ENCODE assay signal across 1 cellular context in the genomic region with DNA sequence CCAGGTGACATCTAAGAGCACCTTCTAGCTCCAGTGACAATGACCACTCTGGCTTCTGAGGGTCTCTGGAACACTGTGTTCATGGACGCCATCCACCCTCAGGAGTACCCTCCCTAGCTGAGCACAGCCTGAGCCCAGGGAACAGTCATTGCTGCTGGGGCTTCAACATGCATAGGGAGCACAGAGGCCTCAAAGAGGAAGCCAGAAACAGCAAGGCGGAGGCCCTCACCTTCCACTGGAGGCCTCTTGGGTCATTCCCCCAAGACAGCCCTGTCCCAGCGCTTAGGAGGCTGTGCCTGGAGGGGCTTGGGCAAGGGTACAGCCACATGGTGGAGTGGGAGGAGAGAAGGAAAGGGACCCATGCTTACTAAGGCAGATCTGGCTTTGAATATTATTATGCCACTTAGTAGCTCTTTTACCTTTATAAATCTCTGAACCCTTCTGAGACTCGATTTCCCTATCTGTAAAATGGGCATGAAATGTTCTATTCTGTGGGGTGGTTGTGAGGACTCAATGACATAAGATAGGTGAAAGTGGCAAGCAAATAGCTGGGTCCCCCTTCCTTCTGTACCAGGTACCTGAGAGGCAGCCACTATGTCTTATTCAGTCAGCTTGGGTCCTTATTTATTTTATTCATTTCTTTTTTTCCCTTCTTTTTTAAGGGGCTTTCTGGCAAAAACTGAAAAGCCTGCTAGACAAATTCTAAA.
TF ChIP-seq lines count a peak whose summit lies in the region.

No MANE protein-coding gene starts in this region.

TF ChIP-seq in HepG2, 621 proteins besides CTCF, POLR2A, EP300 and RAD21:
- TF ChIP-seq MAFF (IDR thresholded peaks at IDR 0.05; ENCODE audit: low read depth, low read length) (no peak), KDM6A (CRISPR knock-in tag; IDR thresholded peaks at IDR 0.05; ENCODE audit: low read depth) (no peak), ZNF879 (CRISPR knock-in tag; IDR thresholded peaks at IDR 0.05) (no peak), ZNF629 (CRISPR knock-in tag; conservative IDR thresholded peaks at IDR 0.05) (0 out of 2 replicates have a peak, but pooled peaks have one; percentile 5), ZNF383 (CRISPR knock-in tag; IDR thresholded peaks at IDR 0.05; ENCODE audit: borderline replicate concordance) (no peak), ZNF468 (CRISPR knock-in tag; IDR thresholded peaks at IDR 0.05) (no peak)
TF ChIP-seq in HepG2: peak in this region for 1.
